Comparison of ENCODE assay signal across 23 cellular contexts in genomic region chr10:121418126-121418777, GRCh38.
A peak's percentile ranks its signal among the peaks of the same experiment; 100 is the strongest.
DNase-seq lines count a peak whose midpoint lies in the region; ATAC-seq, FAIRE-seq and TF ChIP-seq lines count a peak whose summit lies in the region.
"Had no signal": no experiment of that assay in that cellular context is flagged by ENCODE, and none has a peak within 500 bp of the region (broad histone marks: within the 10 kb centered on the region; RNA-seq: fewer than 3 reads in every experiment).

No MANE protein-coding gene starts in this region.

- H3K4me3 ChIP-seq in fibroblast of mammary gland (ENCODE audit: control insufficient read depth, low read depth, low read length) (no peak overlapping the region), small intestine (ENCODE audit: low read depth in 1 of 2, low read length in 2 of 2) (no peak overlapping the region), OCI-LY7 (ENCODE audit: low read depth, low read length, poor library complexity, severe bottlenecking) (no peak overlapping the region)
- H3K4me3 ChIP-seq: body of pancreas, ovary, vagina had no signal

- POLR2A ChIA-PET in OCI-LY7 (lab: Charles Lee): no interaction called here

- no peak overlapping the region for H3K4me2 ChIP-seq in OCI-LY7 (ENCODE audit: low read length)

- H3K27me3 ChIP-seq in small intestine (ENCODE audit: control insufficient read depth in 2 of 2, insufficient read depth in 2 of 2, low read length in 2 of 2): no peaks in the 10 kb centered on the region
- H3K27me3 ChIP-seq: body of pancreas, ovary, vagina had no signal

- CTCF ChIA-PET in OCI-LY7 (lab: Charles Lee; ENCODE audit: unreplicated experiment): no interaction called here

- in situ Hi-C loops in GM13977 (cut with MboI; ENCODE audit: low pct_unique_long_range_greater_than_20kb, low sequenced_read_pairs, unreplicated experiment): no loop called here

- intact Hi-C loops in OCI-LY7 (cut with micrococcal nuclease; ENCODE audit: unreplicated experiment): no loop called here

- H3K36me3 ChIP-seq in small intestine (ENCODE audit: control insufficient read depth in 2 of 2, insufficient read depth in 2 of 2, low read length in 2 of 2): no peaks in the 10 kb centered on the region
- no peaks in the 10 kb centered on the region for H3K36me3 ChIP-seq in OCI-LY7 (ENCODE audit: insufficient read depth, low read length)
- H3K36me3 ChIP-seq: ovary, vagina had no signal

- H4K20me1 ChIP-seq in OCI-LY7 (ENCODE audit: insufficient read depth, low read length): no peaks in the 10 kb centered on the region

- no TSS peak for BruUV-seq in OCI-LY7 (replicated peaks; lab: Mats Ljungman, UMichigan)

- H3K27ac ChIP-seq in small intestine (ENCODE audit: low read depth in 1 of 2, low read length in 1 of 2) (no peak overlapping the region), OCI-LY7 (ENCODE audit: low read depth, low read length, poor library complexity, severe bottlenecking) (no peak overlapping the region)
- H3K27ac ChIP-seq: body of pancreas, ovary, vagina had no signal

- no peaks in the 10 kb centered on the region for H3K79me2 ChIP-seq in OCI-LY7 (ENCODE audit: insufficient read depth, low read depth, low read length)

- FAIRE-seq in small intestine (lab: Jason Lieb, UNC): no peak
- FAIRE-seq: HTR-8/SVneo had no signal

- H3K9me3 ChIP-seq in small intestine (ENCODE audit: control insufficient read depth, low read depth) (no peaks in the 10 kb centered on the region), OCI-LY7 (ENCODE audit: low read length) (no peaks in the 10 kb centered on the region)
- H3K9me3 ChIP-seq: body of pancreas, ovary, vagina had no signal

- DNase-seq in HT1080 (ENCODE audit: low read depth) (peak; percentile 5), SW480 (ENCODE audit: low spot score) (peak; percentile 78), fibroblast of mammary gland (ENCODE audit: low read depth) (peak; percentile 2), small intestine (peak; percentile 39), GM13977 (ENCODE audit: low spot score) (no peak), OCI-LY7 (ENCODE audit: low spot score) (no peak)
- DNase-seq: activated CD4-positive, alpha-beta memory T cell treated with anti-CD3 and anti-CD28 coated beads, Interleukin-2, amount 10 ng/mL, durations not matched to agents 7 days and 5 days; activated naive CD4-positive, alpha-beta T cell treated with anti-CD3 and anti-CD28 coated beads, Interleukin-2, amount 50 U/mL, for 16 hours; activated T-cell treated with anti-CD3 and anti-CD28 coated beads, Interleukin-2, amount 50 U/mL, for 4 hours; AML-193; body of pancreas; COR-L47; dermis blood vessel endothelial cell; GDM1; naive B cell; NCI-H1694 treated with DMSO at 0.1 percent for 48 hours; NCI-H345; ovary had no signal

- no peak overlapping the region for H2AFZ ChIP-seq in OCI-LY7 (ENCODE audit: low read length)

- H3K4me1 ChIP-seq in small intestine (ENCODE audit: control insufficient read depth in 2 of 2, insufficient read depth in 1 of 2, low read depth in 1 of 2, low read length in 1 of 2): no peaks in the 10 kb centered on the region
- no peaks in the 10 kb centered on the region for H3K4me1 ChIP-seq in OCI-LY7 (ENCODE audit: insufficient read depth, low read length, poor library complexity, severe bottlenecking)
- H3K4me1 ChIP-seq: body of pancreas, vagina had no signal

- 21 to 53% (median 33%) methylated on average over 1 of the region's 1 CpG for WGBS in small intestine, 3 donors

- H3K9me2 ChIP-seq in OCI-LY7 (ENCODE audit: insufficient read depth, low read length): no peaks in the 10 kb centered on the region

- TF ChIP-seq CTCF in fibroblast of mammary gland (conservative IDR thresholded peaks at IDR 0.05; ENCODE audit: control insufficient read depth, insufficient read depth, low read depth, low read length) (no peak), GM13977 (IDR thresholded peaks at IDR 0.05; ENCODE audit: extremely low read depth, insufficient read depth, missing control alignments) (no peak), OCI-LY7 (conservative IDR thresholded peaks at IDR 0.05; ENCODE audit: low read length) (no peak)

- no peak for ATAC-seq in GM18502 (IDR thresholded peaks at IDR 0.05; ENCODE audit: poor library complexity, unreplicated experiment)
- ATAC-seq: activated T-cell treated with anti-CD3 and anti-CD28 coated beads, Interleukin-2, amount 50 U/mL, for 4 hours; body of pancreas; Right ventricle myocardium inferior; WTC11 had no signal

Comparison
In these comparisons a context has a peak if more than half of its experiments do, and no peak if none do; other contexts are left out.
1. DNase-seq: peak in HT1080 (single experiment), SW480 (single experiment), fibroblast of mammary gland (single experiment) and small intestine (single experiment); none in GM13977 (single experiment) and OCI-LY7 (single experiment).